ENCODE assay signal across 8 cellular contexts in the genomic region with DNA sequence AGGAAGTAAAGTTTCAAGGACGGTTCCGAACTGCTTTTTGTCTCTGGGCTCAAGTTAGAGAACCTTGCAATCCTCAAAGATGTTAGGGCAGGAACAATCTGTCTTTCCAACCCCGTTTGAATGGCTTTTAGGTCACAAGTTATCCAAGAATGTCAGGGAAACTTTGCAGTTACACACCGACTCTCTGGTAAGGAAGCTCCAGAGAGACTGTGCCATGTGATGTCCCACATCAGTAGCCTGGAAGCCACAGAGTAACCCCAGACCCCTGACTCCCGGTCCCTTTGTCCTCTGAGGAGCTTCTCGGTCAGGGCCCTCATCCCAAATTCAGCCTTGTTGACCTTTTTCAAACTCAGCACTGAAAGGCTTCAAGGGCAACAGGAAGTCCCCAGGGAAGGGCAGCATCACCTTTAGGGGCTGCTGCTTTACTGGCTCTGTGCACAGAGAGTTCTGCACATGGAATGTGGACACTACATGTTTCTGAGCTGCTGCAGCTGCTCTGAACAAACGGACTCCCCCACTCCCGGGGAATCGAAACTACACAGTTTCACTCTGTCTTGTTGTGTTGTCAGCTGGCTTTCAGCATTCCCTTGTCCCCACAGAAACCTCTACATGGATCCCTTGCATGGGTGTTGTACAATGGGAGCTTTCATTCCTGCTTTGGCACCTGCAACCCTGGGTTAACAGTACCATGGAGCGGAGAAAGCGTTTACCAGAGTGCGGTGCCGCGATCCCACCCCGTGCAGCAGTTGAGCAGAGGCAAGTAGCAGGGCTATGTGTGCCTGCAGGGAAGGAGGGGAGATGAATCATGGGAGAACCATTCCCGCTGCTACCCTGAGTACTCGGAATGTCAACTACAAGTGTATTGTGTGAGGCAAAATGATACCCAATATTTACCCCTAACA.
DNase-seq lines count a peak whose midpoint lies in the region; ATAC-seq and TF ChIP-seq lines count a peak whose summit lies in the region.

No MANE protein-coding gene starts in this region.

- H3K4me1 Mint-ChIP-seq in endothelial cell (ENCODE audit: unreplicated experiment) = peaks cover 15% of the 10 kb centered on the region

- no peak for TF ChIP-seq POLR2A in heart left ventricle (IDR thresholded peaks at IDR 0.05)

- H3K9me3 Mint-ChIP-seq in endothelial cell (ENCODE audit: unreplicated experiment) = no peaks in the 10 kb centered on the region

- no peak for TF ChIP-seq CTCF in GM12865 (IDR thresholded peaks at IDR 0.05; ENCODE audit: insufficient read depth, low read depth, low read length, missing control alignments)
- peak in 1 of 12 donors; percentile 1 for TF ChIP-seq CTCF in heart left ventricle (IDR thresholded peaks at IDR 0.05)
- TF ChIP-seq CTCF in psoas muscle (IDR thresholded peaks at IDR 0.05) = no peak
- no peak for TF ChIP-seq CTCF in endothelial cell (IDR thresholded peaks at IDR 0.05; ENCODE audit: unreplicated experiment)

- H3K36me3 Mint-ChIP-seq in endothelial cell (ENCODE audit: low read depth, unreplicated experiment) = no peaks in the 10 kb centered on the region

- peaks cover 0 to 19% (median 8%) of the 10 kb centered on the region in 12 donors for H3K4me1 ChIP-seq in heart left ventricle
- H3K4me1 ChIP-seq in psoas muscle = no peaks in the 10 kb centered on the region

- no peak overlapping the region for H3K4me3 ChIP-seq in GM12865 (ENCODE audit: low read depth, low read length)
- H3K4me3 ChIP-seq in heart left ventricle = peak overlapping the region in 8 of 12 donors; percentile 20 to 46 (median 30)
- H3K4me3 ChIP-seq in psoas muscle = no peak overlapping the region

- ATAC-seq in heart left ventricle (peak; percentile 51 to 73 (median 59)), psoas muscle (peak in 3 of 4 donors; percentile 22 to 48 (median 41)), HG02852 (IDR thresholded peaks at IDR 0.05; ENCODE audit: unreplicated experiment) (no peak), GM21786 (IDR thresholded peaks at IDR 0.05; ENCODE audit: unreplicated experiment) (no peak)

- H3K36me3 ChIP-seq in heart left ventricle (no peaks in the 10 kb centered on the region), psoas muscle (ENCODE audit: insufficient read depth in 1 of 2, low read depth in 1 of 2) (no peaks in the 10 kb centered on the region)

- H3K27ac ChIP-seq in heart left ventricle (peak overlapping the region in 10 of 12 donors; percentile 5 to 66 (median 42)), psoas muscle (no peak overlapping the region)

- no peak overlapping the region for H3K4me3 Mint-ChIP-seq in endothelial cell (ENCODE audit: unreplicated experiment)

- intact Hi-C loops in heart left ventricle (cut with DNase I) = loop anchor here (1.0 to 10.0 kb wide), 9 partner anchors 182 to 585 kb away; a partner anchor contains a TSS
- intact Hi-C loops in psoas muscle (cut with DNase I) = loop anchor here in 1 of 2 donors (5.0 kb wide), 1 partner anchor 405 kb away; no protein-coding TSS in a partner anchor

- H3K27ac Mint-ChIP-seq in endothelial cell (ENCODE audit: unreplicated experiment) = no peak overlapping the region

- 64 to 73% (median 71%) methylated on average over 16 to 17 of the region's 17 CpGs for WGBS in heart left ventricle, 4 donors
- WGBS in psoas muscle, 3 donors = 21 to 36% (median 34%) methylated on average over 17 of the region's 17 CpGs

- H3K9me3 ChIP-seq in heart left ventricle (no peaks in the 10 kb centered on the region), psoas muscle (no peaks in the 10 kb centered on the region)

- no peaks in the 10 kb centered on the region for H3K27me3 Mint-ChIP-seq in endothelial cell (ENCODE audit: unreplicated experiment)

- peak; percentile 66 for DNase-seq in GM12865 (ENCODE audit: low read depth)
- peak; percentile 79 for DNase-seq in SW480 (ENCODE audit: low spot score)
- DNase-seq in heart left ventricle = peak in 4 of 5 donors; percentile 19 to 27 (median 22)
- DNase-seq in psoas muscle = no peak
- DNase-seq in DMS 273 (lab: John Stamatoyannopoulos, UW; ENCODE audit: unreplicated experiment) = no peak
- no peak for DNase-seq in endothelial cell (ENCODE audit: low spot score)

- H3K27me3 ChIP-seq in heart left ventricle = no peaks in the 10 kb centered on the region
- no peaks in the 10 kb centered on the region for H3K27me3 ChIP-seq in psoas muscle (ENCODE audit: insufficient read depth in 3 of 3, low read length in 2 of 3)

Comparison
In these comparisons a context has a peak if more than half of its experiments do, and no peak if none do; other contexts are left out.
1. DNase-seq: peak in GM12865 (single experiment), SW480 (single experiment) and heart left ventricle (4 of 5); none in psoas muscle (0 of 2), DMS 273 (single experiment) and endothelial cell (single experiment).
2. H3K4me3 ChIP-seq: peak in heart left ventricle (8 of 12); none in GM12865 (single experiment) and psoas muscle (single experiment).
3. ATAC-seq: peak in heart left ventricle (4 of 4) and psoas muscle (3 of 4); none in HG02852 (single experiment) and GM21786 (single experiment).